20 cellular contexts compared by ENCODE assay signal in the genomic region with DNA sequence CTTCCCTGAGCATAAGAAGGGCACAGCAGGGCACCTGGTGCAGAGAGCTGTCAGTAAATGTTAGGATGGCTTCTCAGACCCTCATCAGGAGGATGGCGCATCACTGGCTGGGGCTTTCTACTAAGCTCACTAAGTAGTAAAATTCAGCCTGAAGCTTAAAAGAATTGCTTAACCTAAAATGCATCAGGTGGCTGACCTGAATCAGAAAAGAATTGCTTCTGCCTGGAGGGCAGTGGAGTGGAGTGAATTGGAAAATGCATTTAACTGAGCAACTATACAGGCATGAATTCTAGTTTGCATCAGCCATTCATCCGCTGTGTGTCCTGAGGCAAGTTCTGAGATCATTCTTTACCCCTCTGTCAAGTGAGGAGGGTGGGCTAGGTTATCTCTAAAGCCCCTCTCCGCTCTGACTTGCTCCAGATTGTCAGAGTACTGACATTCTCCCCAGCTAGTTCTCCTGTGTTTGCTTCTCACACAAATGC.
"Had no signal": no experiment of that assay in that cellular context is flagged by ENCODE, and none has a peak within 500 bp of the region (broad histone marks: within the 10 kb centered on the region; RNA-seq: fewer than 3 reads in every experiment).

No MANE protein-coding gene starts in this region.

- DNase-seq: effector CD8-positive, alpha-beta T cell; effector memory CD8-positive, alpha-beta T cell; endodermal cell; erythroblast; esophagus squamous epithelium; foreskin fibroblast; foreskin melanocyte; gastrocnemius medialis; glutamatergic neuron; head of caudate nucleus; heart right ventricle; hippocampal formation; left cardiac atrium; left lung; left ventricle myocardium superior; lower lobe of right lung; mesenchymal stem cell; mucosa of descending colon had no signal

- H3K4me3 ChIP-seq: coronary artery, esophagus squamous epithelium, gastrocnemius medialis, heart right ventricle, left lung, lower lobe of right lung, mucosa of descending colon had no signal

- H3K27ac ChIP-seq: coronary artery, epithelial cell of prostate, esophagus squamous epithelium, gastrocnemius medialis, heart right ventricle, left lung, lower lobe of right lung had no signal

- H3K27me3 ChIP-seq: esophagus squamous epithelium, gastrocnemius medialis, heart right ventricle, left lung had no signal

- ATAC-seq: effector memory CD8-positive, alpha-beta T cell; gastrocnemius medialis; heart right ventricle; left cardiac atrium; left lung; left ventricle myocardium superior; lower lobe of right lung; mucosa of descending colon had no signal

- H3K9me3 ChIP-seq: esophagus squamous epithelium, gastrocnemius medialis, heart right ventricle, left lung, lower lobe of right lung, mucosa of descending colon had no signal
